ENCODE assay signal across 9 cellular contexts in genomic region chr11:91314521-91314920, GRCh38.
"Had no signal": no experiment of that assay in that cellular context is flagged by ENCODE, and none has a peak within 500 bp of the region (broad histone marks: within the 10 kb centered on the region; RNA-seq: fewer than 3 reads in every experiment).

No MANE protein-coding gene starts in this region.

- H3K9me3 ChIP-seq: HAP-1 had no signal

- ATAC-seq: GM23338, HCT116 had no signal

- H3K27ac ChIP-seq: GM23248 had no signal

- H3K4me1 ChIP-seq: HAP-1 had no signal

- H3K4me3 ChIP-seq: GM23248, GM23338, HAP-1 had no signal

- H3K36me3 ChIP-seq: HAP-1 had no signal

- DNase-seq: GM23248, GOT3, H7, H9, HCEC 1CT, HFFc6 had no signal
